In the genomic region with DNA sequence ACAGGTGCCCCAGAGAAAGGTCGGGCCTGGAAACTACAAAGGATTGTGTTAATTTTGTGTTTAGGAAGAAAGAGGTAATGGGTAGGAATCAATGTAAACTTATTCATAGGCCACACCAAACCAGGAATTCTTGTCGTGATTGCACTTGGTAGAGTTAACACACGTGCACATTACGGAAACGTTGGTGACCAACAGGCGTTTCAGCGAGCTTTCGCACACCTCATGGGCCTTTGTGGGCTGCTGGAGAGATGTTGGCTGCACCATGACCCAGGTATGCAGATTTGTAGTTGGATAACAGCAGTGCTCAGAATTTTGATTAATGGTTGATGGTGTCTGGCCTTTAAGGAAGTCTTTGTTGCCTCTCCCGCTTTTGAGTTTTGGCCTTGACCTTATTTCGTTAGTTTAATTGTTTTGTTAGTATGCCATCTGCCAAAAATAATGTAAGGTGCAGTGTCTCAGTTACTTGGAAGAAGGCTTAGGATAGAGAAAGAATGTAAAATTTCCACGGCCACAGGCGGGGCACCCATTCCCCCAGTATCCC, we compare ENCODE assay signal across 8 cellular contexts. TPM values are rescaled to one million over a fixed set of nuclear protein-coding genes. Genes with fewer than 3 reads are reported as not detected.
DNase-seq lines count a peak whose midpoint lies in the region; ATAC-seq and TF ChIP-seq lines count a peak whose summit lies in the region.

No MANE protein-coding gene starts in this region.

- no peaks in the 10 kb centered on the region for H3K27me3 Mint-ChIP-seq in activated T-helper 17 cell treated with anti-CD3 and anti-CD28 coated beads, Interleukin-2, amount 50 U/mL, for 72 hours

- H3K4me3 ChIP-seq in kidney epithelial cell (ENCODE audit: low read depth, low read length) = peak overlapping the region; percentile 83

- no peaks in the 10 kb centered on the region for H3K36me3 ChIP-seq in kidney epithelial cell (ENCODE audit: control insufficient read depth, insufficient read depth, low read length)

- no peaks in the 10 kb centered on the region for H3K36me3 Mint-ChIP-seq in activated T-helper 17 cell treated with anti-CD3 and anti-CD28 coated beads, Interleukin-2, amount 50 U/mL, for 72 hours (ENCODE audit: low read depth)

- peak overlapping the region; percentile 90 for H3K4me3 Mint-ChIP-seq in activated T-helper 17 cell treated with anti-CD3 and anti-CD28 coated beads, Interleukin-2, amount 50 U/mL, for 72 hours

- H3K27ac Mint-ChIP-seq in activated T-helper 17 cell treated with anti-CD3 and anti-CD28 coated beads, Interleukin-2, amount 50 U/mL, for 72 hours = peak overlapping the region; percentile 88

- ATAC-seq in activated T-helper 17 cell treated with anti-CD3 and anti-CD28 coated beads, Interleukin-2, amount 50 U/mL, for 72 hours (replicated peaks) = no peak
- no peak for ATAC-seq in HG02759 (IDR thresholded peaks at IDR 0.05; ENCODE audit: unreplicated experiment)
- ATAC-seq in HG03571 (IDR thresholded peaks at IDR 0.05; ENCODE audit: unreplicated experiment) = no peak

- H3K27me3 ChIP-seq in kidney epithelial cell (ENCODE audit: control insufficient read depth, insufficient read depth, low read length) = no peaks in the 10 kb centered on the region

- no peak for TF ChIP-seq CTCF in kidney epithelial cell (IDR thresholded peaks at IDR 0.05; ENCODE audit: insufficient read depth, low read length, poor library complexity, severe bottlenecking)

- peak overlapping the region; percentile 53 for H3K27ac ChIP-seq in temporal lobe (ENCODE audit: low read depth, low read length)

- no peaks in the 10 kb centered on the region for H3K9me3 Mint-ChIP-seq in activated T-helper 17 cell treated with anti-CD3 and anti-CD28 coated beads, Interleukin-2, amount 50 U/mL, for 72 hours

- peak; percentile 54 for DNase-seq in activated CD8-positive, alpha-beta memory T cell treated with anti-CD3 and anti-CD28 coated beads for 24 hours
- DNase-seq in activated CD8-positive, alpha-beta memory T cell treated with anti-CD3 and anti-CD28 coated beads, Interleukin-2, amount 50 U/mL, for 48 hours = no peak
- no peak for DNase-seq in kidney epithelial cell (ENCODE audit: low read depth)
- no peak for DNase-seq in NCI-H345 (lab: John Stamatoyannopoulos, UW)

- H3K4me1 Mint-ChIP-seq in activated T-helper 17 cell treated with anti-CD3 and anti-CD28 coated beads, Interleukin-2, amount 50 U/mL, for 72 hours = peaks cover 33% of the 10 kb centered on the region

RNA-seq across cellular contexts. Expression of a gene that starts 1.8 kb away (rescaled TPM):
- 10 to 100 TPM; 19.3 to 20.1 TPM for total RNA-seq in activated T-helper 17 cell treated with anti-CD3 and anti-CD28 coated beads, Interleukin-2, amount 50 U/mL, for 72 hours
- 7.8 and 12.2 TPM in 2 replicates for total RNA-seq in kidney epithelial cell
- 18.9 TPM for total RNA-seq in temporal lobe
